1 cellular context compared by ENCODE assay signal in the genomic region with DNA sequence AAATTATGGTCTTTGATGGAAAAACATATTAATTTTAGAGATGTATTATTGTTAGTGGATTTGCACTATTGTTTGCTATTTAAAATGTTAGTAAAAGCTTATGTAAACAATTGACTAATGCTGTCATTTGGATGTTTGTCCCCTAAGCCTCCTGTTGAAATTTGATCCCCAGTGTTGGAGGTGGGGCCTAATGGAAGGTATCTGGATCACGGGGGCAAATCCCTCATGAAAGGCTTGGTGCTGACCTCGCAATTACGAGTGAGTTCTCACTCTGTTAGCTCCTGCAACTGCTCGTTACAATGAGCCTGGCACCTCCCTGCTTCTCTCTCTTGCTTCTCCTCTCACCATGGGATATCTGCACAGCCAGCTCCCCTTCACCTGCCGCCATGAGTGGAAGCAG.
TF ChIP-seq lines count a peak whose summit lies in the region.

No MANE protein-coding gene starts in this region.

TF ChIP-seq in SK-N-SH, 30 proteins besides CTCF, POLR2A, EP300 and RAD21 (continued from another document):
- TF ChIP-seq, protein P1, sequence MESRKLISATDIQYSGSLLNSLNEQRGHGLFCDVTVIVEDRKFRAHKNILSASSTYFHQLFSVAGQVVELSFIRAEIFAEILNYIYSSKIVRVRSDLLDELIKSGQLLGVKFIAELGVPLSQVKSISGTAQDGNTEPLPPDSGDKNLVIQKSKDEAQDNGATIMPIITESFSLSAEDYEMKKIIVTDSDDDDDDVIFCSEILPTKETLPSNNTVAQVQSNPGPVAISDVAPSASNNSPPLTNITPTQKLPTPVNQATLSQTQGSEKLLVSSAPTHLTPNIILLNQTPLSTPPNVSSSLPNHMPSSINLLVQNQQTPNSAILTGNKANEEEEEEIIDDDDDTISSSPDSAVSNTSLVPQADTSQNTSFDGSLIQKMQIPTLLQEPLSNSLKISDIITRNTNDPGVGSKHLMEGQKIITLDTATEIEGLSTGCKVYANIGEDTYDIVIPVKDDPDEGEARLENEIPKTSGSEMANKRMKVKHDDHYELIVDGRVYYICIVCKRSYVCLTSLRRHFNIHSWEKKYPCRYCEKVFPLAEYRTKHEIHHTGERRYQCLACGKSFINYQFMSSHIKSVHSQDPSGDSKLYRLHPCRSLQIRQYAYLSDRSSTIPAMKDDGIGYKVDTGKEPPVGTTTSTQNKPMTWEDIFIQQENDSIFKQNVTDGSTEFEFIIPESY (IDR thresholded peaks at IDR 0.05; ENCODE audit: borderline replicate concordance, low read depth) = no peak
- TF ChIP-seq JUND (IDR thresholded peaks at IDR 0.05) (no peak), MXI1 (IDR thresholded peaks at IDR 0.05; ENCODE audit: low read depth, low read length) (no peak), GABPA (IDR thresholded peaks at IDR 0.05; ENCODE audit: low read depth) (no peak), TEAD4 (IDR thresholded peaks at IDR 0.05; ENCODE audit: borderline replicate concordance, insufficient read depth) (no peak), POLR2AphosphoS5 (IDR thresholded peaks at IDR 0.05; ENCODE audit: low read depth, low read length) (no peak), FOSL2 (IDR thresholded peaks at IDR 0.05; ENCODE audit: borderline replicate concordance, low read depth) (no peak), RXRA (IDR thresholded peaks at IDR 0.05; ENCODE audit: borderline replicate concordance, low read depth) (no peak), ELF1 (IDR thresholded peaks at IDR 0.05) (no peak), FOXJ3 (CRISPR knock-in tag; IDR thresholded peaks at IDR 0.05) (no peak), GATA2 (CRISPR knock-in tag; IDR thresholded peaks at IDR 0.05) (no peak), NFIC (IDR thresholded peaks at IDR 0.05; ENCODE audit: borderline replicate concordance) (no peak), NRF1 (IDR thresholded peaks at IDR 0.05; ENCODE audit: low read depth, low read length) (no peak), EZH2phosphoT487 (IDR thresholded peaks at IDR 0.05; ENCODE audit: borderline replicate concordance, low read depth) (no peak), SMC3 (IDR thresholded peaks at IDR 0.05; ENCODE audit: low read depth, low read length) (no peak), PBX3 (IDR thresholded peaks at IDR 0.05) (no peak)
- TF ChIP-seq, protein P2, sequence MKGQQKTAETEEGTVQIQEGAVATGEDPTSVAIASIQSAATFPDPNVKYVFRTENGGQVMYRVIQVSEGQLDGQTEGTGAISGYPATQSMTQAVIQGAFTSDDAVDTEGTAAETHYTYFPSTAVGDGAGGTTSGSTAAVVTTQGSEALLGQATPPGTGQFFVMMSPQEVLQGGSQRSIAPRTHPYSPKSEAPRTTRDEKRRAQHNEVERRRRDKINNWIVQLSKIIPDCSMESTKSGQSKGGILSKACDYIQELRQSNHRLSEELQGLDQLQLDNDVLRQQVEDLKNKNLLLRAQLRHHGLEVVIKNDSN (IDR thresholded peaks at IDR 0.05; ENCODE audit: borderline replicate concordance, low read depth) = no peak
